ENCODE assay signal across 9 cellular contexts in genomic region chr2:109324859-109325258, GRCh38.
DNase-seq lines count a peak whose midpoint lies in the region; TF ChIP-seq lines count a peak whose summit lies in the region.
"Had no signal": no experiment of that assay in that cellular context is flagged by ENCODE, and none has a peak within 500 bp of the region (broad histone marks: within the 10 kb centered on the region; RNA-seq: fewer than 3 reads in every experiment).

No MANE protein-coding gene starts in this region.

- DNase-seq in A172 (ENCODE audit: low spot score) (peak; percentile 92), Peyer's patch (peak in 2 of 3 donors; percentile 17 to 71), fibroblast of gingiva (ENCODE audit: low read depth) (peak; percentile 98), non-pigmented ciliary epithelial cell (ENCODE audit: low read depth) (peak; percentile 83), caudate nucleus (lab: John Stamatoyannopoulos, UW) (no peak), KBM-7 (no peak), MM.1S (no peak), GM19240 (ENCODE audit: insufficient read length, low spot score) (no peak)
- DNase-seq: cortex of kidney had no signal

- peaks cover 38% of the 10 kb centered on the region for H3K79me2 ChIP-seq in MM.1S (ENCODE audit: low read length)

- no peak for TF ChIP-seq CTCF in Peyer's patch (IDR thresholded peaks at IDR 0.05)
- TF ChIP-seq CTCF in MM.1S (IDR thresholded peaks at IDR 0.05; ENCODE audit: low read length) = no peak

- H3K9me3 ChIP-seq in Peyer's patch (no peaks in the 10 kb centered on the region), MM.1S (replicated peaks; ENCODE audit: insufficient read depth, low read length) (no peaks in the 10 kb centered on the region)

- H3F3A ChIP-seq in MM.1S (ENCODE audit: insufficient read depth, low read length) = no peaks in the 10 kb centered on the region

- no peaks in the 10 kb centered on the region for H4K20me1 ChIP-seq in MM.1S (ENCODE audit: insufficient read depth, low read length)

- H3K36me3 ChIP-seq in Peyer's patch = no peaks in the 10 kb centered on the region
- no peaks in the 10 kb centered on the region for H3K36me3 ChIP-seq in MM.1S (replicated peaks; ENCODE audit: insufficient read depth, low read length)

- H3K4me3 ChIP-seq in Peyer's patch (no peak overlapping the region), MM.1S (ENCODE audit: low read length) (no peak overlapping the region)

- H3K9ac ChIP-seq in MM.1S (ENCODE audit: low read length) = no peak overlapping the region

- H3K4me1 ChIP-seq in Peyer's patch (peaks cover 0 to 19% (median 0%) of the 10 kb centered on the region in 4 donors), MM.1S (ENCODE audit: low read length) (0 out of 2 replicates have a peak, but pooled peaks cover 3% of the 10 kb centered on the region)

- H3K9me2 ChIP-seq in MM.1S (replicated peaks; ENCODE audit: insufficient read depth, low read length) = no peaks in the 10 kb centered on the region

- in situ Hi-C loops in KBM-7 (cut with MboI; ENCODE audit: low pct_unique_long_range_greater_than_20kb, low sequenced_read_pairs) = no loop called here

- peak overlapping the region in 2 of 4 donors; percentile 23 to 58 for H3K27ac ChIP-seq in Peyer's patch
- H3K27ac ChIP-seq in caudate nucleus (ENCODE audit: low read depth, low read length) = no peak overlapping the region
- no peak overlapping the region for H3K27ac ChIP-seq in MM.1S (ENCODE audit: low read length)

- H3K4me2 ChIP-seq in MM.1S (ENCODE audit: low read depth, low read length) = no peak overlapping the region

- no peaks in the 10 kb centered on the region for H3K27me3 ChIP-seq in Peyer's patch
- no peaks in the 10 kb centered on the region for H3K27me3 ChIP-seq in MM.1S (replicated peaks; ENCODE audit: insufficient read depth, low read length)

- no peak overlapping the region for H2AFZ ChIP-seq in MM.1S (ENCODE audit: low read length)

- no peak for TF ChIP-seq POLR2A in Peyer's patch (IDR thresholded peaks at IDR 0.05)

Comparison
In these comparisons a context has a peak if more than half of its experiments do, and no peak if none do; other contexts are left out.
1. DNase-seq: peak in A172 (single experiment), Peyer's patch (2 of 3), fibroblast of gingiva (single experiment) and non-pigmented ciliary epithelial cell (single experiment); none in caudate nucleus (0 of 61), KBM-7 (single experiment), MM.1S (single experiment) and GM19240 (single experiment).